In the genomic region with DNA sequence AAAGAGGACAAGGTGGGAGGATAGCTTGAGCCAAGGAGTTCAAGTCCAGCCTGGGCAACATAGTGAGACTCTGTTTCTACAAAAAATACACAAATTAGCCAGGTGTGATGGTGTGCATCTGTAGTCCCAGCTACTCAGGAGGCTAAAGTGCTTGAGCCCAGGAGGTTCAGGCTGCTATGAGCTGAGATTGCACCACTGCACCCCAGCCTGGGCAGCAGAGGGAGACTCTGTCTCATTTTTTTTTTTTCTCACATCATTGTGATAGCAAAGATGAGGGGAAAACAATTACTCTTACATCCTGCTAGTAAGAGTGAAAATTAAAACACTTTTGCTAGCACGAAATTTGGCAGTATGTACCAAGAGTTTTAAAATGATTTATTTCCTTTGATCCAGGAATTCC, we compare ENCODE assay signal across 18 cellular contexts.
"Had no signal": no experiment of that assay in that cellular context is flagged by ENCODE, and none has a peak within 500 bp of the region (broad histone marks: within the 10 kb centered on the region; RNA-seq: fewer than 3 reads in every experiment).

No MANE protein-coding gene starts in this region.

- H3K4me1 Mint-ChIP-seq: endodermal cell; naive thymus-derived CD4-positive, alpha-beta T cell; stimulated activated memory B cell treated with anti-CD40 and anti-IgM and Interleukin-4, amounts not matched to agents 10 μg/mL and 1 μg/mL and 100 μg/mL, for 72 hours had no signal

- H3K4me1 ChIP-seq: heart left ventricle, right atrium auricular region, tibial artery, upper lobe of left lung, uterus had no signal

- H3K4me3 ChIP-seq: coronary artery, heart left ventricle, right atrium auricular region, tibial artery, upper lobe of left lung, uterus had no signal

- H3K4me3 Mint-ChIP-seq: endodermal cell; naive thymus-derived CD4-positive, alpha-beta T cell; stimulated activated memory B cell treated with anti-CD40 and anti-IgM and Interleukin-4, amounts not matched to agents 10 μg/mL and 1 μg/mL and 100 μg/mL, for 72 hours; stimulated activated naive CD8-positive, alpha-beta T cell treated with anti-CD3 and anti-CD28 coated beads, Interleukin-15, Interleukin-2, amounts not matched to agents 100 ng/mL and 50 ng/mL, for 24 hours had no signal

- H3K27me3 Mint-ChIP-seq: stimulated activated memory B cell treated with anti-CD40 and anti-IgM and Interleukin-4, amounts not matched to agents 10 μg/mL and 1 μg/mL and 100 μg/mL, for 72 hours; stimulated activated naive CD8-positive, alpha-beta T cell treated with anti-CD3 and anti-CD28 coated beads, Interleukin-15, Interleukin-2, amounts not matched to agents 100 ng/mL and 50 ng/mL, for 24 hours had no signal

- H3K27ac ChIP-seq: coronary artery, heart left ventricle, right atrium auricular region, tibial artery, upper lobe of left lung, uterus had no signal

- H3K36me3 ChIP-seq: heart left ventricle, right atrium auricular region, tibial artery, upper lobe of left lung, uterus had no signal

- ATAC-seq: heart left ventricle; left lobe of liver; naive thymus-derived CD4-positive, alpha-beta T cell; stimulated activated memory B cell treated with anti-CD40 and anti-IgM and Interleukin-4, amounts not matched to agents 10 μg/mL and 1 μg/mL and 100 μg/mL, for 72 hours had no signal

- H3K27me3 ChIP-seq: heart left ventricle, right atrium auricular region, tibial artery, upper lobe of left lung, uterus had no signal

- DNase-seq: effector CD4-positive, alpha-beta T cell; endodermal cell; heart left ventricle; hippocampal formation; islet precursor cell; mammary epithelial cell; naive thymus-derived CD4-positive, alpha-beta T cell; posterior cingulate gyrus; stimulated activated CD4-positive, alpha-beta T cell treated with anti-CD3 and anti-CD28 coated beads, Interleukin-1b, Interleukin-23, amount 100 ng/mL, for 48 hours; stimulated activated CD4-positive, alpha-beta T cell treated with anti-CD3 and anti-CD28 coated beads, Interleukin-4, amount 100 ng/mL, for 24 hours; tibial artery; upper lobe of left lung; uterus had no signal

- H3K9me3 ChIP-seq: upper lobe of left lung, uterus had no signal

- H3K27ac Mint-ChIP-seq: endodermal cell; naive thymus-derived CD4-positive, alpha-beta T cell; stimulated activated memory B cell treated with anti-CD40 and anti-IgM and Interleukin-4, amounts not matched to agents 10 μg/mL and 1 μg/mL and 100 μg/mL, for 72 hours; stimulated activated naive CD8-positive, alpha-beta T cell treated with anti-CD3 and anti-CD28 coated beads, Interleukin-15, Interleukin-2, amounts not matched to agents 100 ng/mL and 50 ng/mL, for 24 hours had no signal

- H3K36me3 Mint-ChIP-seq: naive thymus-derived CD4-positive, alpha-beta T cell; stimulated activated memory B cell treated with anti-CD40 and anti-IgM and Interleukin-4, amounts not matched to agents 10 μg/mL and 1 μg/mL and 100 μg/mL, for 72 hours had no signal
